8 cellular contexts compared by ENCODE assay signal in genomic region chr11:64225608-64226506, GRCh38. TPM values are rescaled to one million over a fixed set of nuclear protein-coding genes. Genes with fewer than 3 reads are reported as not detected.
DNase-seq lines count a peak whose midpoint lies in the region; ATAC-seq, FAIRE-seq and TF ChIP-seq lines count a peak whose summit lies in the region.

TSS of gene NUDT22 (plus strand) at chr11:64226274. CDS start at chr11:64226653, 379 bp downstream.
TSS of gene TRPT1 (minus strand) at chr11:64226186. CDS start at chr11:64225860, 326 bp downstream.

- H3K27me3 ChIP-seq in Loucy (ENCODE audit: insufficient read depth, low read length, poor library complexity, severe bottlenecking) (no peaks in the 10 kb centered on the region), neutrophil (no peaks in the 10 kb centered on the region)

- ATAC-seq in GM21515 (IDR thresholded peaks at IDR 0.05; ENCODE audit: unreplicated experiment) = peak; percentile 52

- TF ChIP-seq CTCF in Loucy (conservative IDR thresholded peaks at IDR 0.05; ENCODE audit: low read length) (peak; percentile 57), neutrophil (IDR thresholded peaks at IDR 0.05) (no peak), subcutaneous adipose tissue (IDR thresholded peaks at IDR 0.05; ENCODE audit: low read depth) (no peak)

- H3K79me2 ChIP-seq in Loucy (ENCODE audit: insufficient read depth, low read length) = peaks cover 39% of the 10 kb centered on the region

- H4K20me1 ChIP-seq in Loucy (ENCODE audit: insufficient read depth, low read length, poor library complexity, severe bottlenecking) = peaks cover 27% of the 10 kb centered on the region

- DNase-seq in COLO829 (ENCODE audit: low spot score) (peak; percentile 82), SK-MEL-5 (ENCODE audit: low read depth, low spot score) (peak; percentile 77), frontal cortex (ENCODE audit: low spot score in 2 of 2) (peak; percentile 94 to 96)
- peak; percentile 78 to 90 (median 82) for DNase-seq in activated naive CD4-positive, alpha-beta T cell (lab: John Stamatoyannopoulos, UW)

- no peak for FAIRE-seq in frontal cortex (lab: Jason Lieb, UNC)

- H3K4me3 ChIP-seq in Loucy (ENCODE audit: low read length, poor library complexity, severe bottlenecking) (peak within 1 kb of the TSS; percentile 82), neutrophil (ENCODE audit: low read depth in 1 of 2, low read length in 1 of 2) (peak within 1 kb of the TSS; percentile 75 to 84)

- H2AFZ ChIP-seq in Loucy (ENCODE audit: low read length) = peak within 1 kb of the TSS; percentile 72

- H3K36me3 ChIP-seq in Loucy (ENCODE audit: insufficient read depth, low read length) (peaks cover 12% of the 10 kb centered on the region; the same call in 1 of the 2 replicates), neutrophil (peaks cover 38% of the 10 kb centered on the region)

- H3K9me2 ChIP-seq in Loucy (replicated peaks; ENCODE audit: low read depth, low read length) = no peaks in the 10 kb centered on the region

- peak within 1 kb of the TSS; percentile 100 for H3K4me2 ChIP-seq in Loucy (ENCODE audit: low read depth, low read length, poor library complexity, severe bottlenecking)

- H3K4me1 ChIP-seq in Loucy (ENCODE audit: insufficient read depth, low read length, poor library complexity, severe bottlenecking) (peaks cover 20% of the 10 kb centered on the region), neutrophil (ENCODE audit: control insufficient read depth in 1 of 2, insufficient read depth in 1 of 2, low read depth in 1 of 2, low read length in 1 of 2) (peaks cover 40 to 43% of the 10 kb centered on the region in 2 experiments)

- H3K9me3 ChIP-seq in Loucy (ENCODE audit: insufficient read depth, low read depth, low read length) (no peaks in the 10 kb centered on the region), neutrophil (no peaks in the 10 kb centered on the region)

- in situ Hi-C loops in SK-MEL-5 (cut with HindIII; ENCODE audit: low pct_unique_long_range_greater_than_20kb, low sequenced_read_pairs) = no loop called here

- peak within 1 kb of the TSS; percentile 98 for H3K9ac ChIP-seq in Loucy (ENCODE audit: low read depth, low read length, poor library complexity, severe bottlenecking)

- H3K27ac ChIP-seq in neutrophil = peak within 1 kb of the TSS; percentile 85

- H3F3A ChIP-seq in Loucy (ENCODE audit: low read depth) = no peaks in the 10 kb centered on the region

RNA-seq across cellular contexts. Expression of gene NUDT22, which starts in this region (rescaled TPM):
- 50.4 and 52.1 TPM in 2 replicates for total RNA-seq in SK-MEL-5 (2014; rRNA removed; shearing (Covaris generic))
- polyA plus RNA-seq in SK-MEL-5 (2015; cell fraction: cytosol; rRNA removed) = 63.8 and 65.3 TPM in 2 replicates
- 114 and 139 TPM in 2 replicates for polyA plus RNA-seq in SK-MEL-5 (2015; cell fraction: nucleus; rRNA removed)
- total RNA-seq in frontal cortex (12.6 TPM), subcutaneous adipose tissue (10 to 100 TPM; 19.2 to 77.6 (median 41.8) TPM)

RNA-seq across cellular contexts. Expression of gene TRPT1, which starts in this region (rescaled TPM):
- total RNA-seq in SK-MEL-5 (2014; rRNA removed; shearing (Covaris generic)) = 30.7 and 35.6 TPM in 2 replicates
- 21.2 and 33.2 TPM in 2 replicates for polyA plus RNA-seq in SK-MEL-5 (2015; cell fraction: cytosol; rRNA removed)
- 107 and 121 TPM in 2 replicates for polyA plus RNA-seq in SK-MEL-5 (2015; cell fraction: nucleus; rRNA removed)
- 10.6 TPM for total RNA-seq in frontal cortex
- total RNA-seq in subcutaneous adipose tissue = 10 to 100 TPM; 34.1 to 89.1 (median 43.6) TPM

Comparison
In these comparisons a context has a peak if more than half of its experiments do, and no peak if none do; other contexts are left out.
1. Peak in every context shown above with its lines: DNase-seq, ATAC-seq, H3K4me3 ChIP-seq and H3K27ac ChIP-seq.